8 cellular contexts compared by ENCODE assay signal in genomic region chr2:172200495-172201085, GRCh38.
DNase-seq lines count a peak whose midpoint lies in the region; ATAC-seq and TF ChIP-seq lines count a peak whose summit lies in the region.

No MANE protein-coding gene starts in this region.

- no peaks in the 10 kb centered on the region for H3K4me1 ChIP-seq in A673 (ENCODE audit: insufficient read depth, low read length, poor library complexity, severe bottlenecking)

- TF ChIP-seq CTCF in A673 (conservative IDR thresholded peaks at IDR 0.05; ENCODE audit: low read depth, low read length) (peak; percentile 54), GM12872 (IDR thresholded peaks at IDR 0.05; ENCODE audit: insufficient read depth, low read depth, low read length) (peak; percentile 40; the same call in 1 of the 3 replicates), VCaP (conservative IDR thresholded peaks at IDR 0.05) (peak; percentile 53), glutamatergic neuron (IDR thresholded peaks at IDR 0.05; ENCODE audit: partially characterized antibody, unreplicated experiment) (peak; percentile 39)

- H3K36me3 ChIP-seq in A673 (ENCODE audit: insufficient read depth, low read length, poor library complexity, severe bottlenecking), result no peaks in the 10 kb centered on the region

- H3K27me3 Mint-ChIP-seq in glutamatergic neuron (ENCODE audit: unreplicated experiment), result peaks cover 2% of the 10 kb centered on the region

- no peak overlapping the region for H3K4me3 Mint-ChIP-seq in glutamatergic neuron (ENCODE audit: unreplicated experiment)

- H3K27me3 ChIP-seq in A673 (replicated peaks; ENCODE audit: insufficient read depth, low read depth, low read length, poor library complexity), result no peaks in the 10 kb centered on the region

- no TSS peak for BruUV-seq in A673 (replicated peaks; lab: Mats Ljungman, UMichigan)

- H3K9me3 Mint-ChIP-seq in glutamatergic neuron (ENCODE audit: unreplicated experiment), result peaks cover 2% of the 10 kb centered on the region

- peak; percentile 49 for DNase-seq in A673 (ENCODE audit: low spot score)
- DNase-seq in glutamatergic neuron, result no peak
- DNase-seq in NCI-H128 (lab: John Stamatoyannopoulos, UW; ENCODE audit: unreplicated experiment), result no peak

- H3K36me3 Mint-ChIP-seq in glutamatergic neuron (ENCODE audit: unreplicated experiment), result peaks cover 12% of the 10 kb centered on the region

- POLR2A ChIA-PET in A673 (lab: Charles Lee; ENCODE audit: low non-redundant PET), result no interaction called here

- H3K27ac Mint-ChIP-seq in glutamatergic neuron (ENCODE audit: unreplicated experiment), result no peak overlapping the region

- H3K4me3 ChIP-seq in A673 (ENCODE audit: low read depth, low read length, poor library complexity, severe bottlenecking), result no peak overlapping the region

- H3K27ac ChIP-seq in A673 (ENCODE audit: low read depth, low read length, poor library complexity, severe bottlenecking) (no peak overlapping the region), VCaP (no peak overlapping the region)

- CTCF ChIA-PET in A673 (lab: Charles Lee), result no interaction called here

- intact Hi-C loops in A673 (cut with micrococcal nuclease; ENCODE audit: unreplicated experiment), result no loop called here

- ATAC-seq in HG02970 (IDR thresholded peaks at IDR 0.05; ENCODE audit: low FRiP score, unreplicated experiment) (no peak), GM21825 (IDR thresholded peaks at IDR 0.05; ENCODE audit: unreplicated experiment) (no peak)
- ATAC-seq in activated CD4-positive, CD25-positive, alpha-beta regulatory T cell treated with anti-CD3 and anti-CD28 coated beads, Interleukin-2, amount 50 U/mL, for 24 hours, result no peak

- H3K4me1 Mint-ChIP-seq in glutamatergic neuron (ENCODE audit: low read depth, unreplicated experiment), result no peaks in the 10 kb centered on the region

- peaks cover 10% of the 10 kb centered on the region for H3K9me3 ChIP-seq in A673 (ENCODE audit: low read depth, low read length, poor library complexity, severe bottlenecking)
